ENCODE assay signal across 2 cellular contexts in the genomic region with DNA sequence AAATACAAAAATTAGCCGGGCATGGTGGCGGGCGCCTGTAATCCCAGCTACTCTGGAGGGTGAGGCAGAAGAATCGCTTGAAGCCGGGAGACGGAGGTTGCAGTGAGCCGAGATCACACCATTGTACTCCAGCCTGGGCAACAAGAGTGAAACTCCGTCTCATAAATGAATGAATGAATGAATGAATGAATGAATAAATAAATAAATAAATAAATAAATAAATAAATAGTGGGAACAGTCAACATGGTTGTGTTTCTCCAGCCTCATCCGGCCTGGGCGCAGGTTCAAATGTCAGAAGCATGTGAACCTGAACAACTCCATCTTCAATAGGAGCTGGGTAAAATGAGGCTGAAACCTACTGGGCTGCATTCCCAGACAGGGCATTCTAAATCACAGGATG. TPM values are rescaled to one million over a fixed set of nuclear protein-coding genes. Genes with fewer than 3 reads are reported as not detected.
"Had no signal": no experiment of that assay in that cellular context is flagged by ENCODE, and none has a peak within 500 bp of the region (broad histone marks: within the 10 kb centered on the region; RNA-seq: fewer than 3 reads in every experiment).

No MANE protein-coding gene starts in this region.

RNA-seq across cellular contexts. Expression of a gene that starts 58.1 kb away (rescaled TPM):
- polyA plus RNA-seq: immature natural killer cell; naive thymus-derived CD4-positive, alpha-beta T cell had no signal
